28 cellular contexts compared by ENCODE assay signal in the genomic region with DNA sequence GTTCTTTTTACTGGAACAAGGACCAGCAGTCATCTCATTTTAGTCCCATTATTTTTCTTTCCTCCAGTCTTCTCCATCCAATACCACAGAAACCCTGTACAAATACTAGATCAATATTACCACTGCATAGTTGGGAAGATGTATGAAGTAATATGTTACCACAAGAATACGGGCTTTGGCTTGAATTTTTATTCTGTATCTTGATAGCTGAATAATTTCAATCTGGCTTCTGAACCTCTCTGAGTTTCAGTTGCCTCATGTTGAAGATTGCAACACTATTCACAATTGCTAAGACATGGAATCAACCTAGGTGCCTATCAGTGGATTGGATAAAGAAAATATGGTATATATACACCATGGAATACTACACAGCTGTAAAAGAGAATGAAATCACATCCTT.
"Had no signal": no experiment of that assay in that cellular context is flagged by ENCODE, and none has a peak within 500 bp of the region (broad histone marks: within the 10 kb centered on the region; RNA-seq: fewer than 3 reads in every experiment).

No MANE protein-coding gene starts in this region.

- H3K4me3 Mint-ChIP-seq: central memory CD8-positive, alpha-beta T cell; dendritic cell treated with granulocyte-macrophage colony-stimulating factor and Interleukin-4, amounts not matched to agents 40 ng/mL and 50 ng/mL, for 4 days; endodermal cell; memory B cell; natural killer cell; neural crest cell; stimulated activated naive B cell treated with anti-CD40 and anti-IgM and Interleukin-4, amounts not matched to agents 10 μg/mL and 1 μg/mL and 100 μg/mL, for 72 hours; stimulated activated naive CD8-positive, alpha-beta T cell treated with anti-CD3 and anti-CD28 coated beads, Interleukin-15, amount 100 ng/mL, for 72 hours; type B pancreatic cell had no signal

- H3K27me3 ChIP-seq: colonic mucosa, esophagus muscularis mucosa, gastrocnemius medialis, hepatocyte, neutrophil, pancreas, sigmoid colon, spleen, testis, tibial artery had no signal

- H3K4me1 Mint-ChIP-seq: central memory CD8-positive, alpha-beta T cell; memory B cell; natural killer cell; stimulated activated naive B cell treated with anti-CD40 and anti-IgM and Interleukin-4, amounts not matched to agents 10 μg/mL and 1 μg/mL and 100 μg/mL, for 72 hours; stimulated activated naive CD8-positive, alpha-beta T cell treated with anti-CD3 and anti-CD28 coated beads, Interleukin-15, amount 100 ng/mL, for 72 hours had no signal

- H3K27ac Mint-ChIP-seq: dendritic cell treated with granulocyte-macrophage colony-stimulating factor and Interleukin-4, amounts not matched to agents 40 ng/mL and 50 ng/mL, for 4 days; endodermal cell; memory B cell; natural killer cell; stimulated activated naive B cell treated with anti-CD40 and anti-IgM and Interleukin-4, amounts not matched to agents 10 μg/mL and 1 μg/mL and 100 μg/mL, for 72 hours; stimulated activated naive CD8-positive, alpha-beta T cell treated with anti-CD3 and anti-CD28 coated beads, Interleukin-15, amount 100 ng/mL, for 72 hours; type B pancreatic cell had no signal

- H3K4me1 ChIP-seq: colonic mucosa, pancreas, testis had no signal

- FAIRE-seq: endothelial cell of umbilical vein, kidney, pancreas had no signal

- H3K27ac ChIP-seq: colonic mucosa, gastrocnemius medialis, neutrophil, pancreas, testis had no signal

- ATAC-seq: natural killer cell; pancreas; stimulated activated naive B cell treated with anti-CD40 and anti-IgM and Interleukin-4, amounts not matched to agents 10 μg/mL and 1 μg/mL and 100 μg/mL, for 72 hours; stimulated activated naive CD8-positive, alpha-beta T cell treated with anti-CD3 and anti-CD28 coated beads, Interleukin-15, amount 100 ng/mL, for 72 hours had no signal

- H3K4me3 ChIP-seq: colonic mucosa, esophagus muscularis mucosa, gastrocnemius medialis, hepatocyte, lung, pancreas, sigmoid colon, skin epidermis, spleen, testis, tibial artery had no signal

- H3K79me2 ChIP-seq: hepatocyte had no signal

- H3K36me3 ChIP-seq: colonic mucosa, esophagus muscularis mucosa, gastrocnemius medialis, neutrophil, pancreas, sigmoid colon, spleen, tibial artery had no signal

- DNase-seq: colonic mucosa; effector CD8-positive, alpha-beta T cell; endodermal cell; gastrocnemius medialis; head of caudate nucleus; kidney; natural killer cell; pancreas; retina; sigmoid colon; spleen; stimulated activated CD4-positive, alpha-beta T cell treated with anti-CD3 and anti-CD28 coated beads, Interleukin-15, amount 100 ng/mL, for 24 hours; stimulated activated CD4-positive, alpha-beta T cell treated with anti-CD3 and anti-CD28 coated beads, Interleukin-2, amount 100 ng/mL, for 48 hours; stimulated activated naive B cell treated with anti-CD40 and anti-IgM and Interleukin-4, amounts not matched to agents 10 μg/mL and 1 μg/mL and 100 μg/mL, for 72 hours; stimulated activated naive CD8-positive, alpha-beta T cell treated with anti-CD3 and anti-CD28 coated beads, Interleukin-15, amount 100 ng/mL, for 72 hours; testis; tibial artery had no signal

- H3K27me3 Mint-ChIP-seq: dendritic cell treated with granulocyte-macrophage colony-stimulating factor and Interleukin-4, amounts not matched to agents 40 ng/mL and 50 ng/mL, for 4 days; type B pancreatic cell had no signal

- H3K9me3 ChIP-seq: colonic mucosa, esophagus muscularis mucosa, gastrocnemius medialis, neutrophil, pancreas, sigmoid colon, spleen, testis, tibial artery had no signal

- H2AFZ ChIP-seq: hepatocyte had no signal

- H3K9me3 Mint-ChIP-seq: central memory CD8-positive, alpha-beta T cell; endodermal cell; memory B cell; natural killer cell; neural crest cell; stimulated activated naive B cell treated with anti-CD40 and anti-IgM and Interleukin-4, amounts not matched to agents 10 μg/mL and 1 μg/mL and 100 μg/mL, for 72 hours; stimulated activated naive CD8-positive, alpha-beta T cell treated with anti-CD3 and anti-CD28 coated beads, Interleukin-15, amount 100 ng/mL, for 72 hours; type B pancreatic cell had no signal

- H3K36me3 Mint-ChIP-seq: memory B cell; natural killer cell; stimulated activated naive B cell treated with anti-CD40 and anti-IgM and Interleukin-4, amounts not matched to agents 10 μg/mL and 1 μg/mL and 100 μg/mL, for 72 hours; type B pancreatic cell had no signal
